ENCODE assay signal across 19 cellular contexts in genomic region chr2:210519594-210519993, GRCh38.
"Had no signal": no experiment of that assay in that cellular context is flagged by ENCODE, and none has a peak within 500 bp of the region (broad histone marks: within the 10 kb centered on the region; RNA-seq: fewer than 3 reads in every experiment).

No MANE protein-coding gene starts in this region.

- H3K27ac Mint-ChIP-seq: activated CD4-positive, alpha-beta memory T cell treated with anti-CD3 and anti-CD28 coated beads, Interleukin-2, amount 10 ng/mL, durations not matched to agents 7 days and 5 days; endodermal cell; natural killer cell; WTC11 had no signal

- H3K9me3 Mint-ChIP-seq: activated CD4-positive, alpha-beta memory T cell treated with anti-CD3 and anti-CD28 coated beads, Interleukin-2, amount 10 ng/mL, durations not matched to agents 7 days and 5 days; WTC11 had no signal

- ATAC-seq: activated T-cell treated with anti-CD3 and anti-CD28 coated beads, Interleukin-2, amount 50 U/mL, for 4 hours; gastroesophageal sphincter; natural killer cell; WTC11 had no signal

- DNase-seq: activated CD4-positive, alpha-beta memory T cell treated with anti-CD3 and anti-CD28 coated beads, Interleukin-2, amount 10 ng/mL, durations not matched to agents 7 days and 5 days; activated CD4-positive, alpha-beta T cell treated with anti-CD3 and anti-CD28 coated beads for 4 hours; activated effector memory CD4-positive, alpha-beta T cell treated with Interleukin-2 at 50 U/mL for 16 hours; activated naive CD4-positive, alpha-beta T cell treated with anti-CD3 and anti-CD28 coated beads, Interleukin-2, amount 50 U/mL, for 16 hours; activated T-cell treated with anti-CD3 and anti-CD28 coated beads, Interleukin-2, amount 50 U/mL, for 4 hours; brain microvascular endothelial cell; cerebellar nuclear complex; dermis blood vessel endothelial cell; endodermal cell; kidney; left ventricle myocardium inferior; mesenchymal stem cell; natural killer cell; small intestine; stimulated activated CD4-positive, alpha-beta T cell treated with anti-CD3 and anti-CD28 coated beads, Interleukin-4, amount 100 ng/mL, for 24 hours; stimulated activated naive CD4-positive, alpha-beta T cell; trophoblast cell had no signal

- H3K36me3 Mint-ChIP-seq: natural killer cell, WTC11 had no signal
